15 cellular contexts compared by ENCODE assay signal in genomic region chr2:133736674-133737073, GRCh38.
DNase-seq lines count a peak whose midpoint lies in the region; TF ChIP-seq lines count a peak whose summit lies in the region.
"Had no signal": no experiment of that assay in that cellular context is flagged by ENCODE, and none has a peak within 500 bp of the region (broad histone marks: within the 10 kb centered on the region; RNA-seq: fewer than 3 reads in every experiment).

No MANE protein-coding gene starts in this region.

- H3K4me3 ChIP-seq in BLaER1 (peak overlapping the region; percentile 26; the same call in 1 of the 2 replicates), brain microvascular endothelial cell (ENCODE audit: low read depth, low read length) (no peak overlapping the region), BE2C (ENCODE audit: low read depth, low read length) (no peak overlapping the region)
- no peak overlapping the region; a peak in 1 of 20 replicates for H3K4me3 ChIP-seq in BLaER1 treated with 17β-estradiol and CSF1 and Interleukin-3, amounts not matched to agents 10 nM and 100 nM
- H3K4me3 ChIP-seq: GM12878 had no signal

- H3K27me3 ChIP-seq in BLaER1 = no peaks in the 10 kb centered on the region
- no peaks in the 10 kb centered on the region for H3K27me3 ChIP-seq in BLaER1 treated with 17β-estradiol and CSF1 and Interleukin-3, amounts not matched to agents 10 nM and 100 nM
- no peaks in the 10 kb centered on the region for H3K27me3 ChIP-seq in brain microvascular endothelial cell (replicated peaks)
- no peaks in the 10 kb centered on the region for H3K27me3 ChIP-seq in BE2C

- peaks cover 16% of the 10 kb centered on the region; the same call in 1 of the 2 replicates for H3K9me3 ChIP-seq in BLaER1
- H3K9me3 ChIP-seq in BLaER1 treated with 17β-estradiol and CSF1 and Interleukin-3, amounts not matched to agents 10 nM and 100 nM (replicated peaks in 1 of 11) = peaks cover 7 to 26% (median 19%) of the 10 kb centered on the region in 11 experiments; a peak in 20 of 22 replicates
- no peaks in the 10 kb centered on the region for H3K9me3 ChIP-seq in BE2C

- peak overlapping the region; percentile 87 for H3K4me2 ChIP-seq in BLaER1
- peak overlapping the region in 10 of 11 experiments; percentile 1 to 86 (median 74); a peak in 17 of 22 replicates for H3K4me2 ChIP-seq in BLaER1 treated with 17β-estradiol and CSF1 and Interleukin-3, amounts not matched to agents 10 nM and 100 nM

- DNase-seq in brain microvascular endothelial cell (no peak), BE2C (no peak), SK-N-DZ (ENCODE audit: low spot score) (no peak)
- DNase-seq: 8988T; ACHN; Caco-2; Calu3; CD4-positive, alpha-beta T cell; CD8-positive, alpha-beta T cell; DMS79 treated with DMSO at 0.1 percent for 48 hours; GDM1 had no signal

- no peaks in the 10 kb centered on the region for H3K36me3 ChIP-seq in BLaER1
- no peaks in the 10 kb centered on the region for H3K36me3 ChIP-seq in BLaER1 treated with 17β-estradiol and CSF1 and Interleukin-3, amounts not matched to agents 10 nM and 100 nM
- H3K36me3 ChIP-seq in brain microvascular endothelial cell (replicated peaks) = no peaks in the 10 kb centered on the region
- no peaks in the 10 kb centered on the region for H3K36me3 ChIP-seq in BE2C

- H3K27ac ChIP-seq in BLaER1 (peak overlapping the region; percentile 65), brain microvascular endothelial cell (peak overlapping the region; percentile 88)
- H3K27ac ChIP-seq in BLaER1 treated with 17β-estradiol and CSF1 and Interleukin-3, amounts not matched to agents 10 nM and 100 nM = 0 out of 22 replicates have a peak overlapping the region, but pooled peaks of 1 of the 11 experiments have one; percentile 5
- H3K27ac ChIP-seq: C4-2B had no signal

- H3K4me1 ChIP-seq in BLaER1 = peaks cover 30% of the 10 kb centered on the region
- peaks cover 9 to 31% (median 21%) of the 10 kb centered on the region in 10 experiments; a peak in 18 of 20 replicates for H3K4me1 ChIP-seq in BLaER1 treated with 17β-estradiol and CSF1 and Interleukin-3, amounts not matched to agents 10 nM and 100 nM
- H3K4me1 ChIP-seq in BE2C = no peaks in the 10 kb centered on the region
- H3K4me1 ChIP-seq: Caco-2 had no signal

- H3K9ac ChIP-seq in BLaER1 = peak overlapping the region; percentile 56
- H3K9ac ChIP-seq in BLaER1 treated with 17β-estradiol and CSF1 and Interleukin-3, amounts not matched to agents 10 nM and 100 nM = no peak overlapping the region

- TF ChIP-seq CTCF in brain microvascular endothelial cell (IDR thresholded peaks at IDR 0.05; ENCODE audit: low read depth, low read length, missing control alignments) (no peak), BE2C (IDR thresholded peaks at IDR 0.05; ENCODE audit: low read depth, low read length) (no peak)

- in situ Hi-C loops in brain microvascular endothelial cell (cut with HindIII; ENCODE audit: low pct_ligation_motif_present, low sequenced_read_pairs) = no loop called here

- no peaks in the 10 kb centered on the region for H4K20me1 ChIP-seq in BLaER1
- H4K20me1 ChIP-seq in BLaER1 treated with 17β-estradiol and CSF1 and Interleukin-3, amounts not matched to agents 10 nM and 100 nM = no peaks in the 10 kb centered on the region; a peak in 1 of 22 replicates
